In the genomic region with DNA sequence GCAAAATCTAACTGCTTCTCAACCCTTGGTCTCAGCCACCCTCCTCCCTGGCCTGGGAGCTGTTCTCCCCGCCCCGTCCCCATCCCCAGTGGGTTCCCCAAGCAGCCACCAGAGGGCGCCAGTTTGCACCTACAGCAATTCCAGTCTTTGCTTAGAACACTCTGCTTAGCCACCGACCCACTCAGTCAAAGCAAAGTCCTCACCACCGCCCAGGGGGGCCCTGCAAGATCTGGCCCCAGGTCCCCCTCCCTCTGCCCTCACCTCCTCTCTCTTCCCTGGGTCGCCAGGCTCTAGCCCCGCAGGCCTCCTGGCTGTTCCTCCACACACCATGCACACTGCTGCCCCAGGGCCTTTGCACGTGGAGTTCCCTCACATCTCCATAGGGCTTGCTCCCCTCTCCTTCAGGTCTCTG, we compare ENCODE assay signal across 8 cellular contexts. TPM values are rescaled to one million over a fixed set of nuclear protein-coding genes. Genes with fewer than 3 reads are reported as not detected.
DNase-seq lines count a peak whose midpoint lies in the region; ATAC-seq and TF ChIP-seq lines count a peak whose summit lies in the region.

No MANE protein-coding gene starts in this region.

- no peak for TF ChIP-seq POLR2A in breast epithelium (IDR thresholded peaks at IDR 0.05)

- no peaks in the 10 kb centered on the region for H3K27me3 ChIP-seq in breast epithelium

- no peak for ATAC-seq in GM19463 (IDR thresholded peaks at IDR 0.05; ENCODE audit: unreplicated experiment)
- no peak for ATAC-seq in HG02885 (IDR thresholded peaks at IDR 0.05; ENCODE audit: poor library complexity, unreplicated experiment)

- H3K36me3 ChIP-seq in breast epithelium = no peaks in the 10 kb centered on the region

- H3K4me3 ChIP-seq in breast epithelium = no peak overlapping the region

- DNase-seq in NCI-H1048 (lab: John Stamatoyannopoulos, UW) (peak; percentile 44), breast epithelium (ENCODE audit: low spot score in 2 of 2) (peak in 1 of 2 donors; percentile 78), kidney tubule cell (ENCODE audit: low spot score) (peak; percentile 46)
- peak; percentile 42 to 79 (median 61) for DNase-seq in stimulated activated CD4-positive, alpha-beta T cell treated with anti-CD3 and anti-CD28 coated beads, TNF-alpha, amount 100 ng/mL, for 1 hour (ENCODE audit: low read depth in 3 of 3, low spot score in 1 of 3)

- intact Hi-C loops in breast epithelium (cut with DNase I; ENCODE audit: low total_unique reads) = no loop called here

- TF ChIP-seq CTCF in GM12872 (IDR thresholded peaks at IDR 0.05; ENCODE audit: insufficient read depth, low read depth, low read length) (peak; percentile 94), VCaP (conservative IDR thresholded peaks at IDR 0.05) (peak; percentile 82), breast epithelium (IDR thresholded peaks at IDR 0.05) (peak; percentile 10 to 58 (median 57))

- H3K9me3 ChIP-seq in breast epithelium = no peaks in the 10 kb centered on the region

- H3K27ac ChIP-seq in VCaP (no peak overlapping the region), breast epithelium (no peak overlapping the region)

- H3K4me1 ChIP-seq in breast epithelium = no peaks in the 10 kb centered on the region

RNA-seq across cellular contexts. Expression of a gene that starts 12.4 kb away (rescaled TPM):
- 10 to 100 TPM in 1 of 3 donors, 1 to 10 TPM in 2; 5.9 to 10.5 (median 6.2) TPM for total RNA-seq in breast epithelium

RNA-seq across cellular contexts. Expression of a gene that starts 12.8 kb away (rescaled TPM):
- not detected for total RNA-seq in breast epithelium

RNA-seq across cellular contexts. Expression of a gene that starts 26.0 kb away (rescaled TPM):
- total RNA-seq in breast epithelium = 10 to 100 TPM; 18.4 to 71.4 (median 24.1) TPM

RNA-seq across cellular contexts. Expression of a gene that starts 40.0 kb away (rescaled TPM):
- total RNA-seq in breast epithelium = 10 to 100 TPM; 66.2 to 85.0 (median 68.5) TPM

RNA-seq across cellular contexts. Expression of a gene that starts 42.1 kb away (rescaled TPM):
- under 1 TPM in 2 of 3 donors, not detected in 1; 0.32 to 0.33 TPM for total RNA-seq in breast epithelium
